15 cellular contexts compared by ENCODE assay signal in genomic region chr11:20057055-20057943, GRCh38.
DNase-seq lines count a peak whose midpoint lies in the region; ATAC-seq and TF ChIP-seq lines count a peak whose summit lies in the region.
"Had no signal": no experiment of that assay in that cellular context is flagged by ENCODE, and none has a peak within 500 bp of the region (broad histone marks: within the 10 kb centered on the region; RNA-seq: fewer than 3 reads in every experiment).

No MANE protein-coding gene starts in this region.

- H3K4me3 ChIP-seq in stomach smooth muscle (ENCODE audit: low read length in 2 of 2): no peak overlapping the region
- H3K4me3 ChIP-seq in gastrocnemius medialis: no peak overlapping the region
- H3K4me3 ChIP-seq: body of pancreas, GM12878 had no signal

- peaks cover 27% of the 10 kb centered on the region for H3K4me1 Mint-ChIP-seq in brain
- H3K4me1 Mint-ChIP-seq: CD4-positive, alpha-beta memory T cell had no signal

- H3K27me3 Mint-ChIP-seq in brain: no peaks in the 10 kb centered on the region
- H3K27me3 Mint-ChIP-seq: CD4-positive, alpha-beta memory T cell had no signal

- in situ Hi-C loops in gastrocnemius medialis (cut with MboI; ENCODE audit: low sequenced_read_pairs in 4 of 4): no loop called here

- DNase-seq in DMS 273 (lab: John Stamatoyannopoulos, UW; ENCODE audit: unreplicated experiment) (peak; percentile 17), DMS 273 treated with DMSO at 0.1 percent for 48 hours (lab: John Stamatoyannopoulos, UW) (no peak), foreskin keratinocyte (peak; percentile 85 to 93), middle frontal gyrus (ENCODE audit: extremely low spot score, low spot score) (no peak), gastrocnemius medialis (no peak), islet precursor cell (no peak)
- DNase-seq: activated gamma-delta T cell treated with Interleukin-2 at 50 U/mL for 16 hours; body of pancreas; CD4-positive, alpha-beta memory T cell; NCI-H187; NCI-H524 had no signal

- peak overlapping the region; percentile 90 for H3K27ac ChIP-seq in foreskin keratinocyte
- peak overlapping the region; percentile 46 for H3K27ac ChIP-seq in stomach smooth muscle (ENCODE audit: low read length)
- H3K27ac ChIP-seq in gastrocnemius medialis: no peak overlapping the region
- H3K27ac ChIP-seq: 22Rv1, body of pancreas had no signal

- ATAC-seq in foreskin keratinocyte (peak; percentile 43), gastrocnemius medialis (no peak)
- ATAC-seq: body of pancreas, GM12878 had no signal

- H3K4me1 ChIP-seq in foreskin keratinocyte (peaks cover 80% of the 10 kb centered on the region), stomach smooth muscle (ENCODE audit: control insufficient read depth, insufficient read depth, low read length) (peaks cover 29% of the 10 kb centered on the region), gastrocnemius medialis (peaks cover 34 to 45% of the 10 kb centered on the region in 2 donors)
- H3K4me1 ChIP-seq: body of pancreas had no signal

- peaks cover 39 to 51% of the 10 kb centered on the region in 2 donors for H3K36me3 ChIP-seq in stomach smooth muscle (ENCODE audit: control insufficient read depth in 2 of 2, insufficient read depth in 2 of 2, low read length in 2 of 2)
- no peaks in the 10 kb centered on the region for H3K36me3 ChIP-seq in gastrocnemius medialis

- TF ChIP-seq POLR2A in gastrocnemius medialis (IDR thresholded peaks at IDR 0.05): no peak

- H3K9ac ChIP-seq in stomach smooth muscle (ENCODE audit: low read length in 2 of 2): no peak overlapping the region

- H3K27ac Mint-ChIP-seq in brain: peak overlapping the region in 3 of 5 experiments; percentile 3 to 31 (median 31)
- H3K27ac Mint-ChIP-seq: CD4-positive, alpha-beta memory T cell had no signal

- no peaks in the 10 kb centered on the region for H3K9me3 Mint-ChIP-seq in brain
- H3K9me3 Mint-ChIP-seq: CD4-positive, alpha-beta memory T cell had no signal

- H3K9me3 ChIP-seq in stomach smooth muscle (ENCODE audit: control insufficient read depth in 2 of 2, low read length in 2 of 2) (no peaks in the 10 kb centered on the region), gastrocnemius medialis (no peaks in the 10 kb centered on the region)
- H3K9me3 ChIP-seq: body of pancreas had no signal

- H3K4me3 Mint-ChIP-seq in brain: no peak overlapping the region
- H3K4me3 Mint-ChIP-seq: CD4-positive, alpha-beta memory T cell had no signal

- no peak for TF ChIP-seq CTCF in brain (conservative IDR thresholded peaks at IDR 0.05)
- TF ChIP-seq CTCF in foreskin keratinocyte (conservative IDR thresholded peaks at IDR 0.05): no peak
- no peak for TF ChIP-seq CTCF in gastrocnemius medialis (IDR thresholded peaks at IDR 0.05 in 4 of 5, conservative IDR thresholded peaks at IDR 0.05 in 1 of 5)

- peaks cover 40% of the 10 kb centered on the region for H3K36me3 Mint-ChIP-seq in brain
- H3K36me3 Mint-ChIP-seq: CD4-positive, alpha-beta memory T cell had no signal

- intact Hi-C loops in gastrocnemius medialis (cut with DNase I; ENCODE audit: low total_unique reads): loop anchor here (5.0 kb wide), 2 partner anchors 45 to 105 kb away; no protein-coding TSS in a partner anchor

- H3K27me3 ChIP-seq in foreskin keratinocyte: no peaks in the 10 kb centered on the region
- no peaks in the 10 kb centered on the region for H3K27me3 ChIP-seq in stomach smooth muscle (ENCODE audit: control insufficient read depth in 1 of 2, insufficient read depth in 2 of 2, low read length in 2 of 2)
- H3K27me3 ChIP-seq in gastrocnemius medialis: no peaks in the 10 kb centered on the region
- H3K27me3 ChIP-seq: body of pancreas had no signal

Comparison
In these comparisons a context has a peak if more than half of its experiments do, and no peak if none do; other contexts are left out.
1. DNase-seq: peak in DMS 273 (single experiment) and foreskin keratinocyte (2 of 2); none in DMS 273 treated with DMSO at 0.1 percent for 48 hours (single experiment), middle frontal gyrus (single experiment), gastrocnemius medialis (0 of 2) and islet precursor cell (single experiment).
2. H3K27ac ChIP-seq: peak in foreskin keratinocyte (single experiment) and stomach smooth muscle (single experiment); none in gastrocnemius medialis (0 of 4).